Comparison of ENCODE assay signal across 9 cellular contexts in genomic region chr13:52406629-52407028, GRCh38. TPM values are rescaled to one million over a fixed set of nuclear protein-coding genes. Genes with fewer than 3 reads are reported as not detected.
DNase-seq lines count a peak whose midpoint lies in the region; ATAC-seq and TF ChIP-seq lines count a peak whose summit lies in the region.
"Had no signal": no experiment of that assay in that cellular context is flagged by ENCODE, and none has a peak within 500 bp of the region (broad histone marks: within the 10 kb centered on the region; RNA-seq: fewer than 3 reads in every experiment).

No MANE protein-coding gene starts in this region.

- intact Hi-C loops in spleen (cut with DNase I; ENCODE audit: low total_unique reads) = no loop called here

- no peaks in the 10 kb centered on the region for H4K20me1 ChIP-seq in hepatocyte (ENCODE audit: insufficient read depth, poor library complexity, severe bottlenecking)

- peaks cover 35% of the 10 kb centered on the region for H3K27me3 Mint-ChIP-seq in activated CD8-positive, alpha-beta memory T cell treated with anti-CD3 and anti-CD28 coated beads, Interleukin-2, amount 10 ng/mL, durations not matched to agents 7 days and 5 days
- H3K27me3 Mint-ChIP-seq in activated naive CD8-positive, alpha-beta T cell = peaks cover 12% of the 10 kb centered on the region

- DNase-seq in activated CD8-positive, alpha-beta memory T cell treated with anti-CD3 and anti-CD28 coated beads, Interleukin-2, amount 10 ng/mL, durations not matched to agents 7 days and 5 days = no peak
- DNase-seq in activated CD8-positive, alpha-beta memory T cell treated with anti-CD3 and anti-CD28 coated beads, Interleukin-2, amount 50 U/mL, for 48 hours = no peak
- DNase-seq in hepatocyte (ENCODE audit: low spot score) (no peak), spleen (no peak), HK-2 (ENCODE audit: unreplicated experiment) (no peak), cortex of kidney (lab: John Stamatoyannopoulos, UW) (no peak), GM19240 (ENCODE audit: insufficient read length, low spot score) (no peak)
- DNase-seq: NCI-H774 had no signal

- H3K4me1 ChIP-seq in hepatocyte (ENCODE audit: insufficient read depth) (peaks cover 12% of the 10 kb centered on the region), spleen (peaks cover 5 to 40% (median 33%) of the 10 kb centered on the region in 6 donors)

- H3K36me3 ChIP-seq in hepatocyte (replicated peaks; ENCODE audit: insufficient read depth, low read depth) (no peaks in the 10 kb centered on the region), spleen (peaks cover 0 to 22% (median 2%) of the 10 kb centered on the region in 6 donors)

- H3K36me3 Mint-ChIP-seq in activated CD8-positive, alpha-beta memory T cell treated with anti-CD3 and anti-CD28 coated beads, Interleukin-2, amount 10 ng/mL, durations not matched to agents 7 days and 5 days = peaks cover 8% of the 10 kb centered on the region
- peaks cover 9% of the 10 kb centered on the region for H3K36me3 Mint-ChIP-seq in activated naive CD8-positive, alpha-beta T cell

- no peak for ATAC-seq in activated CD8-positive, alpha-beta memory T cell treated with anti-CD3 and anti-CD28 coated beads, Interleukin-2, amount 10 ng/mL, durations not matched to agents 7 days and 5 days

- no peaks in the 10 kb centered on the region for H3K9me3 ChIP-seq in hepatocyte (ENCODE audit: low read depth)
- peaks cover 0 to 3% (median 0%) of the 10 kb centered on the region in 8 donors for H3K9me3 ChIP-seq in spleen

- no peak for TF ChIP-seq POLR2A in spleen (IDR thresholded peaks at IDR 0.05)

- H3K4me2 ChIP-seq in hepatocyte = peak overlapping the region; percentile 96

- TF ChIP-seq CTCF in hepatocyte (IDR thresholded peaks at IDR 0.05; ENCODE audit: poor library complexity) = no peak
- TF ChIP-seq CTCF in spleen (IDR thresholded peaks at IDR 0.05 in 8 of 11, conservative IDR thresholded peaks at IDR 0.05 in 3 of 11) = no peak

- H2AFZ ChIP-seq in hepatocyte = peak overlapping the region; percentile 56

- 87% methylated on average over 4 of the region's 4 CpGs for WGBS in hepatocyte (ENCODE audit: low lambda C conversion rate, missing lambda C conversion rate)
- 69 to 81% (median 76%) methylated on average over 4 of the region's 4 CpGs for WGBS in spleen, 5 donors

- no peak overlapping the region for H3K27ac ChIP-seq in hepatocyte
- peak overlapping the region in 6 of 8 donors; percentile 10 to 80 (median 78) for H3K27ac ChIP-seq in spleen

- H3K4me3 ChIP-seq in hepatocyte (no peak overlapping the region), spleen (peak overlapping the region in 2 of 8 donors; percentile 63 to 71)

- peaks cover 26% of the 10 kb centered on the region for H3K27me3 ChIP-seq in hepatocyte
- peaks cover 0 to 35% (median 9%) of the 10 kb centered on the region in 7 donors for H3K27me3 ChIP-seq in spleen (replicated peaks in 1 of 7)

- H3K4me1 Mint-ChIP-seq in activated CD8-positive, alpha-beta memory T cell treated with anti-CD3 and anti-CD28 coated beads, Interleukin-2, amount 10 ng/mL, durations not matched to agents 7 days and 5 days = peaks cover 19% of the 10 kb centered on the region
- H3K4me1 Mint-ChIP-seq in activated naive CD8-positive, alpha-beta T cell (ENCODE audit: low read depth) = peaks cover 25% of the 10 kb centered on the region

- H3K27ac Mint-ChIP-seq in activated CD8-positive, alpha-beta memory T cell treated with anti-CD3 and anti-CD28 coated beads, Interleukin-2, amount 10 ng/mL, durations not matched to agents 7 days and 5 days = no peak overlapping the region
- no peak overlapping the region for H3K27ac Mint-ChIP-seq in activated naive CD8-positive, alpha-beta T cell

- peak overlapping the region; percentile 42 for H3K4me3 Mint-ChIP-seq in activated CD8-positive, alpha-beta memory T cell treated with anti-CD3 and anti-CD28 coated beads, Interleukin-2, amount 10 ng/mL, durations not matched to agents 7 days and 5 days
- peak overlapping the region; percentile 70 for H3K4me3 Mint-ChIP-seq in activated naive CD8-positive, alpha-beta T cell

- H3K9me3 Mint-ChIP-seq in activated CD8-positive, alpha-beta memory T cell treated with anti-CD3 and anti-CD28 coated beads, Interleukin-2, amount 10 ng/mL, durations not matched to agents 7 days and 5 days (ENCODE audit: low read depth) = no peaks in the 10 kb centered on the region
- no peaks in the 10 kb centered on the region for H3K9me3 Mint-ChIP-seq in activated naive CD8-positive, alpha-beta T cell (ENCODE audit: low read depth)

- no peaks in the 10 kb centered on the region for H3K79me2 ChIP-seq in hepatocyte

- no peaks in the 10 kb centered on the region for H3K9me2 ChIP-seq in hepatocyte (replicated peaks; ENCODE audit: insufficient read depth)

- CTCF ChIA-PET in activated CD8-positive, alpha-beta memory T cell treated with anti-CD3 and anti-CD28 coated beads, Interleukin-2, amount 10 ng/mL, durations not matched to agents 7 days and 5 days (lab: Charles Lee) = no interaction called here

RNA-seq across cellular contexts. Expression of gene THSD1, which starts 0.7 kb away (rescaled TPM):
- under 1 TPM; 0.26 TPM for total RNA-seq in activated CD8-positive, alpha-beta memory T cell treated with anti-CD3 and anti-CD28 coated beads, Interleukin-2, amount 10 ng/mL, durations not matched to agents 7 days and 5 days
- total RNA-seq in hepatocyte = 1.00 and 1.4 TPM in 2 replicates
- polyA plus RNA-seq in hepatocyte = 0.34 and 1.4 TPM in 2 replicates
- 10 to 100 TPM in 5 of 7 donors, 1 to 10 TPM in 2; 7.5 to 13.1 (median 10.8) TPM for total RNA-seq in spleen
- 1 to 10 TPM; 1.6 to 4.0 (median 2.3) TPM for polyA plus RNA-seq in spleen

RNA-seq across cellular contexts. Expression of gene VPS36, which starts 43.8 kb away (rescaled TPM):
- 10 to 100 TPM; 42.5 to 46.7 TPM for total RNA-seq in activated CD8-positive, alpha-beta memory T cell treated with anti-CD3 and anti-CD28 coated beads, Interleukin-2, amount 10 ng/mL, durations not matched to agents 7 days and 5 days
- total RNA-seq in hepatocyte (42.0 and 49.0 TPM in 2 replicates), spleen (10 to 100 TPM; 42.5 to 98.9 (median 64.0) TPM)
- polyA plus RNA-seq in hepatocyte (23.5 and 32.3 TPM in 2 replicates), spleen (10 to 100 TPM; 18.3 to 24.5 (median 19.2) TPM)

RNA-seq across cellular contexts. Expression of gene CKAP2, which starts 48.6 kb away (rescaled TPM):
- total RNA-seq in activated CD8-positive, alpha-beta memory T cell treated with anti-CD3 and anti-CD28 coated beads, Interleukin-2, amount 10 ng/mL, durations not matched to agents 7 days and 5 days = 10 to 100 TPM; 63.7 to 71.7 TPM
- total RNA-seq in hepatocyte (20.7 and 21.4 TPM in 2 replicates), spleen (10 to 100 TPM; 13.9 to 24.7 (median 21.9) TPM)
- polyA plus RNA-seq in hepatocyte (15.3 and 17.2 TPM in 2 replicates), spleen (10 to 100 TPM in 1 of 3 donors, 1 to 10 TPM in 2; 4.7 to 10.4 (median 6.1) TPM)
